Comparison of ENCODE assay signal across 9 cellular contexts in genomic region chr21:25863747-25864146, GRCh38.
"Had no signal": no experiment of that assay in that cellular context is flagged by ENCODE, and none has a peak within 500 bp of the region (broad histone marks: within the 10 kb centered on the region; RNA-seq: fewer than 3 reads in every experiment).

No MANE protein-coding gene starts in this region.

- H3K36me3 ChIP-seq: HAP-1 had no signal

- DNase-seq: GM23248, GOT3, H7, HFFc6, IMR-90, KBM-7 had no signal

- H3K4me2 ChIP-seq: KMS-11 had no signal

- H3K9ac ChIP-seq: GM23248, KMS-11 had no signal

- ATAC-seq: HCT116 had no signal

- H3K4me3 ChIP-seq: GM23248, HAP-1 had no signal

- H3K27ac ChIP-seq: GM23248, KMS-11 had no signal

- H2AFZ ChIP-seq: GM23248 had no signal

- H3K9me3 ChIP-seq: HAP-1 had no signal
